In the genomic region with DNA sequence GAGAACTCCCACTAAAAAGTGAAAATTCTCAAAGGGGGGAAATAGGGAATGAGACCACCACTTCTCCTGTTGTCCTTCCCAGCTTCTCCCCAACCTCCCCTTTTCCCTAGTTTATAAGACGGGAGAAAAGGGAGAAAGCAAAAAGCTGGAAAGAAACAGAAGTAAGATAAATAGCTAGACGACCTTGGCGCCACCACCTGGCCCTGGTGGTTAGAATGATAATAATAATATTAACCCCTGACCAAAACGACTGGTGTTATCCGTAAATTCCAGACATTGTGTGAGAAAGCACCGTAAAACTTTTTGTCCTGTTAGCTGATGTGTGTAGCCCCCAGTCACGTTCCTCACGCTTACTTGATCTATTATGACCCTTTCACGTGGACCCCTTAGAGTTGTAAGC, we compare ENCODE assay signal across 4 cellular contexts. TPM values are rescaled to one million over a fixed set of nuclear protein-coding genes. Genes with fewer than 3 reads are reported as not detected.
"Had no signal": no experiment of that assay in that cellular context is flagged by ENCODE, and none has a peak within 500 bp of the region (broad histone marks: within the 10 kb centered on the region; RNA-seq: fewer than 3 reads in every experiment).

No MANE protein-coding gene starts in this region.

RNA-seq across cellular contexts. Expression of gene B3GNT7, which starts 12.8 kb away (rescaled TPM):
- total RNA-seq: activated CD4-positive, alpha-beta memory T cell treated with anti-CD3 and anti-CD28 coated beads for 36 hours; activated naive CD4-positive, alpha-beta T cell treated with anti-CD3 and anti-CD28 coated beads for 36 hours; activated T-helper 1 cell treated with anti-CD3 and anti-CD28 coated beads, Interleukin-12 subunit alpha, Interleukin-12 subunit beta, Interleukin-2, Interleukin-4 antibody, amounts not matched to agents 30 ng/mL and 10 ng/mL and 1 ng/mL, durations not matched to agents 14 hours and 24 hours and 36 hours; NCI-H460 had no signal
